ENCODE assay signal across 16 cellular contexts in the genomic region with DNA sequence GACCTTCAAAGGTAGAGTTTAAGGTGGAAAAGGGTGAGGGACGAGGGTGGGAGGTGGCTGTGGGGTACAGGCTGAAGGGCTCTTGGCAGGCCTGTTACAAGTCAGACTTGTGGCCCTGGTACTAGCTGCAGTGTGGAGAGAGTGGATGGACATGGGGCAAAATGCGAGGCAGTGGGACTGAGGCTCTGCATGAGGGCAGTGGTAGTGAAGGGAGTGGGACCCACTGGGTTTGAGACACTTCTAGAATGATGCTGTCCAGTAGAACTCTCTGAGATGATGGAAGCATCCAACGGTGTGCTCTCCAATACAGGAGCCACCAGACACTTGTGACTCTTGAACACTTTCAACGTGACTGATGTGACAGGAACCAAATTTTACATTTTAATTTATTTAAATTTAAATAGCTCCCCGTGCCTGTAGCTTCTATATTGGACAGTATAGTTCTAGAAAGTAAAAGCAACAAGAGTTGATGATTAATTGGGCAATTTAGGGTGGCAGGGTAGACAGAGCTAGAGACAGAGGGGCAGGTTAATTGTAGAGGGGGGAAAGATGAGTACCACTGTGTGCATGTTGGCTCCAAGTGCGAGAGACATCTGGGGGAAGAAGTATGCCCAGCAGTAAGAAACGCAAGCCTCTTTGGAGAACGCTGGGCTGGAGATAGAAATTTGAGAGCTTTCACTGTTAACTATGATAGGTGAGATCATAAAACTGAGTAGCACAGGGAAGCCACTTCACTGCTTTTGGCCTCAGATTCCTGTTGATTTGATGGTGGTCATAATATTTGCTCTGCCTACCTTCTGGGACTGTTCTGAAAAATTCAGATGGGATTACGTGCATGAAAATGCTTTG.
DNase-seq lines count a peak whose midpoint lies in the region; ATAC-seq, FAIRE-seq and TF ChIP-seq lines count a peak whose summit lies in the region.
"Had no signal": no experiment of that assay in that cellular context is flagged by ENCODE, and none has a peak within 500 bp of the region (broad histone marks: within the 10 kb centered on the region; RNA-seq: fewer than 3 reads in every experiment).

No MANE protein-coding gene starts in this region.

- H3K23ac ChIP-seq in IMR-90 (ENCODE audit: low read depth, low read length) (no peak overlapping the region), mesenchymal stem cell (ENCODE audit: low read length in 2 of 2) (no peak overlapping the region)

- H3K4me1 ChIP-seq in IMR-90 (ENCODE audit: control insufficient read depth, insufficient read depth, low read length) (peaks cover 7% of the 10 kb centered on the region; the same call in 1 of the 2 replicates), mesenchymal stem cell (ENCODE audit: control insufficient read depth, insufficient read depth, low read depth, low read length) (no peaks in the 10 kb centered on the region), left lung (no peaks in the 10 kb centered on the region)

- no peak overlapping the region; the same call in 1 of the 2 replicates for H4K91ac ChIP-seq in IMR-90 (ENCODE audit: insufficient read depth, low read depth, low read length)
- H4K91ac ChIP-seq in mesenchymal stem cell (ENCODE audit: low read length) = peak overlapping the region; percentile 54

- H2AFZ ChIP-seq in IMR-90 (replicated peaks; ENCODE audit: low read length, poor library complexity) (no peak overlapping the region), mesenchymal stem cell (ENCODE audit: low read depth, low read length) (no peak overlapping the region)

- H3K14ac ChIP-seq in IMR-90 (replicated peaks; ENCODE audit: low read depth, low read length) (no peak overlapping the region), mesenchymal stem cell (ENCODE audit: low read length in 2 of 2) (no peak overlapping the region)

- H3K36me3 ChIP-seq in IMR-90 (ENCODE audit: control insufficient read depth, insufficient read depth, low read length) = no peaks in the 10 kb centered on the region
- no peaks in the 10 kb centered on the region for H3K36me3 ChIP-seq in mesenchymal stem cell (ENCODE audit: control insufficient read depth in 1 of 2, insufficient read depth in 2 of 2, low read depth in 1 of 2, low read length in 2 of 2)
- H3K36me3 ChIP-seq in left lung = no peaks in the 10 kb centered on the region

- DNase-seq in IMR-90 = no peak
- DNase-seq in endothelial cell (ENCODE audit: low spot score) = no peak
- DNase-seq in mesenchymal stem cell = no peak
- DNase-seq in activated T-cell treated with anti-CD3 and anti-CD28 coated beads for 4 hours = no peak
- no peak for DNase-seq in GM10248 (ENCODE audit: extremely low spot score)
- DNase-seq in left lung = no peak
- DNase-seq in RCC 7860 (ENCODE audit: low spot score) = no peak
- DNase-seq: C1 segment of cervical spinal cord; Calu3; CD4-positive, alpha-beta T cell; DMS 273 treated with DMSO at 0.1 percent for 48 hours; HCEC 1CT had no signal

- H3K4me3 ChIP-seq in IMR-90 (ENCODE audit: insufficient read depth, low read depth, low read length) = no peak overlapping the region
- peak overlapping the region in 1 of 2 experiments; percentile 7 for H3K4me3 ChIP-seq in mesenchymal stem cell (ENCODE audit: insufficient read depth in 1 of 2, low read depth in 1 of 2, low read length in 2 of 2)
- no peak overlapping the region for H3K4me3 ChIP-seq in left lung
- H3K4me3 ChIP-seq: GM12878 had no signal

- no peaks in the 10 kb centered on the region for H3K9me1 ChIP-seq in IMR-90 (ENCODE audit: insufficient read depth, low read length)

- H3K56ac ChIP-seq in IMR-90 (ENCODE audit: extremely low read depth, insufficient read depth, low read length) = no peak overlapping the region

- H2AK9ac ChIP-seq in IMR-90 (replicated peaks; ENCODE audit: low read depth, low read length, poor library complexity) = no peak overlapping the region

- H3K79me1 ChIP-seq in IMR-90 (ENCODE audit: low read depth in 1 of 2, low read length in 2 of 2) (no peaks in the 10 kb centered on the region), mesenchymal stem cell (replicated peaks; ENCODE audit: low read length, poor library complexity, severe bottlenecking) (no peaks in the 10 kb centered on the region)

- TF ChIP-seq CTCF in IMR-90 (conservative IDR thresholded peaks at IDR 0.05; ENCODE audit: low read depth, low read length) = no peak
- TF ChIP-seq CTCF in endothelial cell (IDR thresholded peaks at IDR 0.05; ENCODE audit: unreplicated experiment) = no peak
- no peak for TF ChIP-seq CTCF in GM10248 (IDR thresholded peaks at IDR 0.05; ENCODE audit: control extremely low read depth, extremely low read depth, low read depth, missing control alignments)
- no peak for TF ChIP-seq CTCF in left lung (IDR thresholded peaks at IDR 0.05)

- no peak for TF ChIP-seq POLR2A in IMR-90 (IDR thresholded peaks at IDR 0.05; ENCODE audit: low read depth, low read length)

- H3K27me3 Mint-ChIP-seq in endothelial cell (ENCODE audit: unreplicated experiment) = peaks cover 1% of the 10 kb centered on the region

- ATAC-seq in IMR-90 (ENCODE audit: low read depth) (no peak; the same call in 1 of the 2 replicates), left lung (no peak)
- ATAC-seq: GM12878 had no signal

- H3K4ac ChIP-seq in IMR-90 (ENCODE audit: low read depth, low read length) (no peak overlapping the region), mesenchymal stem cell (ENCODE audit: low read depth in 1 of 2, low read length in 2 of 2) (no peak overlapping the region)

- peak overlapping the region; percentile 3 for H3K27ac Mint-ChIP-seq in endothelial cell (ENCODE audit: unreplicated experiment)
- H3K27ac Mint-ChIP-seq: B cell; CD4-positive, alpha-beta T cell had no signal

- H3K9ac ChIP-seq in IMR-90 (ENCODE audit: low read depth, low read length) (no peak overlapping the region), mesenchymal stem cell (ENCODE audit: low read length) (no peak overlapping the region)

- peak overlapping the region; percentile 41; the same call in 1 of the 2 replicates for H3K4me2 ChIP-seq in IMR-90 (ENCODE audit: low read depth, low read length)
- H3K4me2 ChIP-seq in mesenchymal stem cell (ENCODE audit: low read length, poor library complexity, severe bottlenecking) = no peak overlapping the region

- H3K27me3 ChIP-seq in IMR-90 (ENCODE audit: control insufficient read depth, insufficient read depth, low read length) (0 out of 2 replicates have a peak, but pooled peaks cover 2% of the 10 kb centered on the region), mesenchymal stem cell (ENCODE audit: control insufficient read depth in 1 of 2, insufficient read depth in 1 of 2, low read length in 2 of 2) (no peaks in the 10 kb centered on the region), left lung (no peaks in the 10 kb centered on the region)

- TF ChIP-seq RAD21 in IMR-90 (IDR thresholded peaks at IDR 0.05; ENCODE audit: low read length) = no peak

- H4K20me1 ChIP-seq in IMR-90 (ENCODE audit: insufficient read depth, low read length) = no peaks in the 10 kb centered on the region

- H3K4me1 Mint-ChIP-seq in endothelial cell (ENCODE audit: unreplicated experiment) = peaks cover 4% of the 10 kb centered on the region
- H3K4me1 Mint-ChIP-seq: B cell had no signal

- H4K5ac ChIP-seq in IMR-90 (ENCODE audit: low read depth, low read length) = peak overlapping the region; percentile 6; the same call in 1 of the 2 replicates

- no peak overlapping the region for H2BK15ac ChIP-seq in IMR-90 (ENCODE audit: low read depth, low read length)
- no peak overlapping the region for H2BK15ac ChIP-seq in mesenchymal stem cell (ENCODE audit: low read depth, poor library complexity, severe bottlenecking)

- peak overlapping the region; percentile 30; the same call in 1 of the 2 replicates for H3K18ac ChIP-seq in IMR-90 (ENCODE audit: low read depth, low read length)
- no peak overlapping the region for H3K18ac ChIP-seq in mesenchymal stem cell (ENCODE audit: low read depth in 1 of 2, low read length in 2 of 2)

- intact Hi-C loops in IMR-90 (cut with micrococcal nuclease) = no loop called here
- intact Hi-C loops in left lung (cut with DNase I) = no loop called here

- 43% methylated on average over 4 of the region's 9 CpGs; no CpG with 5 or more reads in 1 of the 2 experiments for WGBS in IMR-90 (ENCODE audit: extremely low coverage in 2 of 2, insufficient read length in 1 of 2), 2 experiments
- 79% methylated on average over 7 of the region's 9 CpGs for WGBS in mesenchymal stem cell

- no peak overlapping the region for H2BK20ac ChIP-seq in IMR-90 (ENCODE audit: low read depth, low read length)

- peak overlapping the region; percentile 27; the same call in 1 of the 2 replicates for H2AK5ac ChIP-seq in IMR-90 (ENCODE audit: low read depth, low read length)
- H2AK5ac ChIP-seq in mesenchymal stem cell (ENCODE audit: low read length, severe bottlenecking) = no peak overlapping the region

- no peak overlapping the region for H2BK5ac ChIP-seq in IMR-90 (ENCODE audit: low read depth, low read length, poor library complexity, severe bottlenecking)
- no peak overlapping the region for H2BK5ac ChIP-seq in mesenchymal stem cell (ENCODE audit: low read depth, low read length, poor library complexity, severe bottlenecking)

- H3K4me3 Mint-ChIP-seq in endothelial cell (ENCODE audit: unreplicated experiment) = no peak overlapping the region
- H3K4me3 Mint-ChIP-seq: B cell; CD4-positive, alpha-beta T cell had no signal

- no peaks in the 10 kb centered on the region for H3K9me3 Mint-ChIP-seq in endothelial cell (ENCODE audit: unreplicated experiment)
- H3K9me3 Mint-ChIP-seq: CD4-positive, alpha-beta T cell had no signal

- POLR2A ChIA-PET in IMR-90 (lab: Charles Lee; ENCODE audit: unreplicated experiment) = interaction anchor here (0.6 kb wide), 1 partner anchor 115 kb away, joined by 3 read pairs; no protein-coding TSS in a partner anchor
- POLR2A ChIA-PET in GM10248 (lab: Yijun Ruan, JAX) = no interaction called here

- BruUV-seq in IMR-90 (replicated peaks; lab: Mats Ljungman, UMichigan) = no TSS peak

- H3K9me3 ChIP-seq in IMR-90 (ENCODE audit: control insufficient read depth, insufficient read depth, low read length) (no peaks in the 10 kb centered on the region), mesenchymal stem cell (ENCODE audit: control insufficient read depth, low read length) (no peaks in the 10 kb centered on the region), left lung (no peaks in the 10 kb centered on the region)

- H3K27ac ChIP-seq in IMR-90 (ENCODE audit: insufficient read depth, low read length) = peak overlapping the region; percentile 76; the same call in 1 of the 2 replicates
- no peak overlapping the region for H3K27ac ChIP-seq in mesenchymal stem cell (ENCODE audit: low read length, poor library complexity, severe bottlenecking)
- H3K27ac ChIP-seq in left lung = no peak overlapping the region

- in situ Hi-C loops in IMR-90 (cut with MboI; ENCODE audit: low sequenced_read_pairs) = no loop called here

- FAIRE-seq in RCC 7860 (lab: Jason Lieb, UNC) = no peak
- FAIRE-seq: A204.1, GM12878, GM18507 had no signal

- no peak overlapping the region for H2BK12ac ChIP-seq in mesenchymal stem cell (ENCODE audit: low read length in 2 of 2)

- dilution Hi-C loops in IMR-90 (cut with HindIII; ENCODE audit: low sequenced_read_pairs, unreplicated experiment) = no loop called here

- CTCF ChIA-PET in IMR-90 (lab: Yijun Ruan, JAX) = interaction anchor here (1.8 kb wide), 1 partner anchor 110 kb away, joined by 5 read pairs; no protein-coding TSS in a partner anchor
- CTCF ChIA-PET in GM10248 (lab: Yijun Ruan, JAX) = no interaction called here

- H3K36me3 Mint-ChIP-seq in endothelial cell (ENCODE audit: low read depth, unreplicated experiment) = no peaks in the 10 kb centered on the region

- H4K8ac ChIP-seq in IMR-90 (ENCODE audit: low read depth in 2 of 2, low read length in 2 of 2) = no peak overlapping the region
- peak overlapping the region; percentile 42 for H4K8ac ChIP-seq in mesenchymal stem cell (ENCODE audit: low read length)

- H2BK120ac ChIP-seq in IMR-90 (ENCODE audit: low read depth, low read length) (no peak overlapping the region), mesenchymal stem cell (ENCODE audit: low read depth, low read length) (no peak overlapping the region)
